8 cellular contexts compared by ENCODE assay signal in genomic region chr19:4971424-4971793, GRCh38. TPM values are rescaled to one million over a fixed set of nuclear protein-coding genes. Genes with fewer than 3 reads are reported as not detected.
A peak's percentile ranks its signal among the peaks of the same experiment; 100 is the strongest.
DNase-seq lines count a peak whose midpoint lies in the region; ATAC-seq and TF ChIP-seq lines count a peak whose summit lies in the region.

No MANE protein-coding gene starts in this region.

- H3K9me3 ChIP-seq in right lobe of liver (no peaks in the 10 kb centered on the region), transverse colon (no peaks in the 10 kb centered on the region)

- DNase-seq in NCI-H1105 treated with DMSO at 0.1 percent for 48 hours (lab: John Stamatoyannopoulos, UW), result peak; percentile 62
- no peak for DNase-seq in NCI-H1105 (lab: John Stamatoyannopoulos, UW)
- DNase-seq in NCI-H748 treated with DMSO at 0.1 percent for 48 hours (lab: John Stamatoyannopoulos, UW), result peak; percentile 4
- no peak for DNase-seq in brain microvascular endothelial cell
- peak; percentile 68 to 80 (median 70) for DNase-seq in right lobe of liver
- peak; percentile 65 for DNase-seq in transverse colon
- DNase-seq in GM13977 (ENCODE audit: low spot score), result no peak

- H3K27ac ChIP-seq in brain microvascular endothelial cell (no peak overlapping the region), right lobe of liver (peak overlapping the region in 2 of 3 donors; percentile 6 to 71), transverse colon (peak overlapping the region; percentile 73 to 76 (median 74))

- 4% methylated on average over 7 of the region's 10 CpGs for WGBS in right lobe of liver (ENCODE audit: insufficient coverage, low coverage, low lambda C conversion rate, missing lambda C conversion rate)
- WGBS in transverse colon (ENCODE audit: low coverage in 1 of 2), 2 donors, result 26% methylated on average over 10 of the region's 10 CpGs; no CpG with 5 or more reads in 1 of the 2 donors

- ATAC-seq in right lobe of liver (peak; percentile 2 to 22 (median 12)), HG02973 (IDR thresholded peaks at IDR 0.05; ENCODE audit: unreplicated experiment) (no peak)

- in situ Hi-C loops in brain microvascular endothelial cell (cut with HindIII; ENCODE audit: low pct_ligation_motif_present, low sequenced_read_pairs), result no loop called here
- in situ Hi-C loops in transverse colon (cut with MboI; ENCODE audit: low pct_ligation_motif_present in 1 of 4, low pct_unique_long_range_greater_than_20kb in 1 of 4, low sequenced_read_pairs in 3 of 4), result no loop called here
- in situ Hi-C loops in GM13977 (cut with MboI; ENCODE audit: low pct_unique_long_range_greater_than_20kb, low sequenced_read_pairs, unreplicated experiment), result no loop called here

- no peak for TF ChIP-seq POLR2A in right lobe of liver (IDR thresholded peaks at IDR 0.05)
- no peak for TF ChIP-seq POLR2A in transverse colon (IDR thresholded peaks at IDR 0.05)

- intact Hi-C loops in right lobe of liver (cut with DNase I), result loop anchor here in 1 of 2 donors (10.0 kb wide), 1 partner anchor 53 kb away; no protein-coding TSS in a partner anchor
- intact Hi-C loops in transverse colon (cut with DNase I; ENCODE audit: low total_unique reads), result loop anchor here (5.0 kb wide), 1 partner anchor 1486 kb away; the partner anchor contains the start of gene SLC25A23

- H3K27me3 ChIP-seq in brain microvascular endothelial cell (replicated peaks), result no peaks in the 10 kb centered on the region
- H3K27me3 ChIP-seq in right lobe of liver, result no peaks in the 10 kb centered on the region
- no peaks in the 10 kb centered on the region for H3K27me3 ChIP-seq in transverse colon

- TF ChIP-seq CTCF in brain microvascular endothelial cell (IDR thresholded peaks at IDR 0.05; ENCODE audit: low read depth, low read length, missing control alignments), result no peak
- no peak for TF ChIP-seq CTCF in right lobe of liver (IDR thresholded peaks at IDR 0.05)
- no peak for TF ChIP-seq CTCF in transverse colon (IDR thresholded peaks at IDR 0.05)
- no peak for TF ChIP-seq CTCF in GM13977 (IDR thresholded peaks at IDR 0.05; ENCODE audit: extremely low read depth, insufficient read depth, missing control alignments)

- TF ChIP-seq EP300 in transverse colon (IDR thresholded peaks at IDR 0.05; ENCODE audit: low read depth), result no peak

- H3K4me1 ChIP-seq in right lobe of liver, result peaks cover 0 to 46% (median 19%) of the 10 kb centered on the region in 4 donors
- H3K4me1 ChIP-seq in transverse colon, result peaks cover 12 to 63% (median 45%) of the 10 kb centered on the region in 4 donors

- H3K36me3 ChIP-seq in brain microvascular endothelial cell (replicated peaks) (no peaks in the 10 kb centered on the region), right lobe of liver (no peaks in the 10 kb centered on the region), transverse colon (no peaks in the 10 kb centered on the region)

- H3K4me3 ChIP-seq in brain microvascular endothelial cell (ENCODE audit: low read depth, low read length), result peak overlapping the region; percentile 71
- H3K4me3 ChIP-seq in right lobe of liver, result peak overlapping the region; percentile 54 to 68 (median 58)
- peak overlapping the region in 3 of 4 donors; percentile 67 to 90 (median 84) for H3K4me3 ChIP-seq in transverse colon

RNA-seq across cellular contexts. Expression of gene KDM4B, which starts 2.5 kb away (rescaled TPM):
- total RNA-seq in right lobe of liver, result 10 to 100 TPM; 14.2 to 36.9 (median 29.1) TPM
- total RNA-seq in transverse colon, result 10 to 100 TPM; 26.6 to 84.2 (median 39.9) TPM

Comparison
In these comparisons a context has a peak if more than half of its experiments do, and no peak if none do; other contexts are left out.
1. DNase-seq: peak in NCI-H1105 treated with DMSO at 0.1 percent for 48 hours (single experiment), NCI-H748 treated with DMSO at 0.1 percent for 48 hours (single experiment), right lobe of liver (3 of 3) and transverse colon (single experiment); none in NCI-H1105 (single experiment), brain microvascular endothelial cell (single experiment) and GM13977 (single experiment).
2. Peak in every context shown above with its lines, with median percentiles within 50 percentile points of each other: H3K4me3 ChIP-seq.